10 cellular contexts compared by ENCODE assay signal in the genomic region with DNA sequence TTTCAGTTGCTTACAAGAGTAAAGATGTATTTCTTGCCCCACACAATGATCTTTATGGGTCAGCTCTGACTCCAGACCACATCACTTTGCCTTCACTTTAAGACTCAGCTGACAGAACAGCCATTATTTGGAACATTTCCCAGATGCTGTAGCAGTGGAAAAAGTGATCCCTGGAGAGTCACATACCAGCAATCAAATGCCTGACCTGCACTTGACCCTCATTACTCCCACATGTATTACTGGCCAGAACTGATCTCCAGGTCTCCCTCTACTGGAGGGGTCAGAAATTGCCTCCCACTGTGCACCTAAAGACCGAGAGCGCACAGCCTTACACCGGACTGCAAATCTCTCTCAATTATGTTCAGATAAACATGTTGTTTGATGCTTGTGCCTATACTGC.
DNase-seq lines count a peak whose midpoint lies in the region; ATAC-seq and TF ChIP-seq lines count a peak whose summit lies in the region.
"Had no signal": no experiment of that assay in that cellular context is flagged by ENCODE, and none has a peak within 500 bp of the region (broad histone marks: within the 10 kb centered on the region; RNA-seq: fewer than 3 reads in every experiment).

No MANE protein-coding gene starts in this region.

- intact Hi-C loops in upper lobe of right lung (cut with DNase I) (no loop called here), natural killer cell (cut with micrococcal nuclease) (no loop called here)

- TF ChIP-seq CTCF in SK-N-SH (IDR thresholded peaks at IDR 0.05) (peak; percentile 66), cardiac muscle cell (IDR thresholded peaks at IDR 0.05; ENCODE audit: low read depth, low read length) (peak; percentile 57), upper lobe of right lung (IDR thresholded peaks at IDR 0.05) (peak; percentile 22), GM10248 (IDR thresholded peaks at IDR 0.05; ENCODE audit: control extremely low read depth, extremely low read depth, low read depth, missing control alignments) (no peak), natural killer cell (IDR thresholded peaks at IDR 0.05) (no peak)

- H3K4me2 ChIP-seq in SK-N-SH = no peak overlapping the region

- CTCF ChIA-PET in SK-N-SH (lab: Yijun Ruan, JAX) = interaction anchor here (1.0 kb wide), 1 partner anchor 49 kb away, joined by 3 read pairs; no protein-coding TSS in a partner anchor
- CTCF ChIA-PET in GM10248 (lab: Yijun Ruan, JAX) = no interaction called here

- no peaks in the 10 kb centered on the region for H3K27me3 ChIP-seq in SK-N-SH (ENCODE audit: insufficient read depth)
- H3K27me3 ChIP-seq in cardiac muscle cell = no peaks in the 10 kb centered on the region
- no peaks in the 10 kb centered on the region for H3K27me3 ChIP-seq in upper lobe of right lung
- H3K27me3 ChIP-seq: upper lobe of left lung had no signal

- DNase-seq in NCI-H82 (lab: John Stamatoyannopoulos, UW) (peak; percentile 16), NCI-H82 treated with DMSO at 0.1 percent for 48 hours (lab: John Stamatoyannopoulos, UW; ENCODE audit: unreplicated experiment) (no peak), SK-N-SH (no peak), cardiac muscle cell (ENCODE audit: low read depth in 1 of 2, low spot score in 1 of 2) (peak; percentile 87 to 92), upper lobe of right lung (no peak), GM10248 (ENCODE audit: extremely low spot score) (no peak), natural killer cell (no peak)
- DNase-seq: T-cell, upper lobe of left lung had no signal

- H3K4me1 ChIP-seq in SK-N-SH (ENCODE audit: control insufficient read depth in 1 of 2, insufficient read depth in 2 of 2, low read depth in 1 of 2, low read length in 1 of 2) = peaks cover 0 to 3% of the 10 kb centered on the region in 2 experiments; a peak in 1 of 4 replicates
- H3K4me1 ChIP-seq in cardiac muscle cell (ENCODE audit: low read depth) = peaks cover 8% of the 10 kb centered on the region
- no peaks in the 10 kb centered on the region for H3K4me1 ChIP-seq in upper lobe of right lung
- H3K4me1 ChIP-seq: upper lobe of left lung had no signal

- no peak overlapping the region for H3K27ac Mint-ChIP-seq in natural killer cell
- H3K27ac Mint-ChIP-seq: T-cell had no signal

- H3K9me3 ChIP-seq in SK-N-SH (no peaks in the 10 kb centered on the region), cardiac muscle cell (ENCODE audit: low read depth) (no peaks in the 10 kb centered on the region), upper lobe of right lung (no peaks in the 10 kb centered on the region)
- H3K9me3 ChIP-seq: upper lobe of left lung had no signal

- no peaks in the 10 kb centered on the region for H3K4me1 Mint-ChIP-seq in natural killer cell
- H3K4me1 Mint-ChIP-seq: T-cell had no signal

- H3K27ac ChIP-seq in SK-N-SH (ENCODE audit: low read depth in 2 of 2, low read length in 1 of 2) (peak overlapping the region in 1 of 2 experiments; percentile 73; a peak in 2 of 4 replicates), cardiac muscle cell (peak overlapping the region; percentile 79), upper lobe of right lung (no peak overlapping the region)
- H3K27ac ChIP-seq: upper lobe of left lung had no signal

- ATAC-seq in upper lobe of right lung (no peak), natural killer cell (no peak), GM18519 (IDR thresholded peaks at IDR 0.05; ENCODE audit: low FRiP score, unreplicated experiment) (no peak)
- ATAC-seq: T-cell had no signal

- 93% methylated on average over 3 of the region's 3 CpGs for WGBS in SK-N-SH (ENCODE audit: low lambda C conversion rate)

- H2AFZ ChIP-seq in SK-N-SH (ENCODE audit: low read depth) = no peak overlapping the region

- H3K36me3 ChIP-seq in SK-N-SH (replicated peaks in 1 of 2; ENCODE audit: control insufficient read depth in 1 of 2, insufficient read depth in 2 of 2, low read length in 1 of 2) (no peaks in the 10 kb centered on the region), cardiac muscle cell (no peaks in the 10 kb centered on the region), upper lobe of right lung (no peaks in the 10 kb centered on the region)
- H3K36me3 ChIP-seq: upper lobe of left lung had no signal

- no peak for TF ChIP-seq RAD21 in SK-N-SH (IDR thresholded peaks at IDR 0.05; ENCODE audit: low read length)

- no peaks in the 10 kb centered on the region for H3F3A ChIP-seq in SK-N-SH (replicated peaks; ENCODE audit: insufficient read depth)

- H3K36me3 Mint-ChIP-seq in natural killer cell = peaks cover 7% of the 10 kb centered on the region
- H3K36me3 Mint-ChIP-seq: T-cell had no signal

- H3K79me2 ChIP-seq in SK-N-SH (ENCODE audit: insufficient read depth) = no peaks in the 10 kb centered on the region

- no peaks in the 10 kb centered on the region for H3K9me2 ChIP-seq in SK-N-SH

- POLR2A ChIA-PET in SK-N-SH (lab: Yijun Ruan, JAX) (no interaction called here), GM10248 (lab: Yijun Ruan, JAX) (no interaction called here)

- H3K4me3 ChIP-seq in SK-N-SH (ENCODE audit: low read depth in 2 of 2, low read length in 1 of 2) = no peak overlapping the region
- no peak overlapping the region for H3K4me3 ChIP-seq in cardiac muscle cell
- no peak overlapping the region for H3K4me3 ChIP-seq in upper lobe of right lung
- H3K4me3 ChIP-seq: upper lobe of left lung had no signal

- no peak overlapping the region for H3K4me3 Mint-ChIP-seq in natural killer cell
- H3K4me3 Mint-ChIP-seq: T-cell had no signal

- peaks cover 16 to 20% of the 10 kb centered on the region in 2 donors for H3K9me3 Mint-ChIP-seq in natural killer cell

- H3K9ac ChIP-seq in SK-N-SH = no peak overlapping the region

- TF ChIP-seq EP300 in SK-N-SH (IDR thresholded peaks at IDR 0.05; ENCODE audit: borderline replicate concordance in 1 of 2, low read depth in 1 of 2, low read length in 1 of 2) = peak in 1 of 2 experiments; percentile 39; a peak in 1 of 4 replicates

- no peaks in the 10 kb centered on the region for H3K27me3 Mint-ChIP-seq in natural killer cell (ENCODE audit: low read depth in 2 of 2)
- H3K27me3 Mint-ChIP-seq: T-cell had no signal

- no peaks in the 10 kb centered on the region for H4K20me1 ChIP-seq in SK-N-SH (ENCODE audit: insufficient read depth)

TF ChIP-seq in SK-N-SH, 30 proteins besides CTCF, POLR2A, EP300 and RAD21:
- TF ChIP-seq NRF1 (IDR thresholded peaks at IDR 0.05; ENCODE audit: low read depth, low read length) (no peak), RFX5 (IDR thresholded peaks at IDR 0.05; ENCODE audit: low read length) (no peak), RXRA (IDR thresholded peaks at IDR 0.05; ENCODE audit: borderline replicate concordance, low read depth) (peak; percentile 80; the same call in 1 of the 2 replicates), YY1 (IDR thresholded peaks at IDR 0.05; ENCODE audit: low read depth) (no peak), TEAD4 (IDR thresholded peaks at IDR 0.05; ENCODE audit: borderline replicate concordance, insufficient read depth) (no peak), GATA2 (CRISPR knock-in tag; IDR thresholded peaks at IDR 0.05) (no peak), NFIC (IDR thresholded peaks at IDR 0.05; ENCODE audit: borderline replicate concordance) (0 out of 2 replicates have a peak, but pooled peaks have one; percentile 34), TCF12 (IDR thresholded peaks at IDR 0.05) (peak; percentile 36), JUND (IDR thresholded peaks at IDR 0.05) (peak; percentile 25; the same call in 1 of the 2 replicates), SMC3 (IDR thresholded peaks at IDR 0.05; ENCODE audit: low read depth, low read length) (no peak)
- TF ChIP-seq, protein P1, sequence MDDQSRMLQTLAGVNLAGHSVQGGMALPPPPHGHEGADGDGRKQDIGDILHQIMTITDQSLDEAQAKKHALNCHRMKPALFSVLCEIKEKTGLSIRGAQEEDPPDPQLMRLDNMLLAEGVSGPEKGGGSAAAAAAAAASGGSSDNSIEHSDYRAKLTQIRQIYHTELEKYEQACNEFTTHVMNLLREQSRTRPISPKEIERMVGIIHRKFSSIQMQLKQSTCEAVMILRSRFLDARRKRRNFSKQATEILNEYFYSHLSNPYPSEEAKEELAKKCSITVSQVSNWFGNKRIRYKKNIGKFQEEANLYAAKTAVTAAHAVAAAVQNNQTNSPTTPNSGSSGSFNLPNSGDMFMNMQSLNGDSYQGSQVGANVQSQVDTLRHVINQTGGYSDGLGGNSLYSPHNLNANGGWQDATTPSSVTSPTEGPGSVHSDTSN (IDR thresholded peaks at IDR 0.05) = peak; percentile 23; the same call in 1 of the 2 replicates
- TF ChIP-seq, protein P2, sequence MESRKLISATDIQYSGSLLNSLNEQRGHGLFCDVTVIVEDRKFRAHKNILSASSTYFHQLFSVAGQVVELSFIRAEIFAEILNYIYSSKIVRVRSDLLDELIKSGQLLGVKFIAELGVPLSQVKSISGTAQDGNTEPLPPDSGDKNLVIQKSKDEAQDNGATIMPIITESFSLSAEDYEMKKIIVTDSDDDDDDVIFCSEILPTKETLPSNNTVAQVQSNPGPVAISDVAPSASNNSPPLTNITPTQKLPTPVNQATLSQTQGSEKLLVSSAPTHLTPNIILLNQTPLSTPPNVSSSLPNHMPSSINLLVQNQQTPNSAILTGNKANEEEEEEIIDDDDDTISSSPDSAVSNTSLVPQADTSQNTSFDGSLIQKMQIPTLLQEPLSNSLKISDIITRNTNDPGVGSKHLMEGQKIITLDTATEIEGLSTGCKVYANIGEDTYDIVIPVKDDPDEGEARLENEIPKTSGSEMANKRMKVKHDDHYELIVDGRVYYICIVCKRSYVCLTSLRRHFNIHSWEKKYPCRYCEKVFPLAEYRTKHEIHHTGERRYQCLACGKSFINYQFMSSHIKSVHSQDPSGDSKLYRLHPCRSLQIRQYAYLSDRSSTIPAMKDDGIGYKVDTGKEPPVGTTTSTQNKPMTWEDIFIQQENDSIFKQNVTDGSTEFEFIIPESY (IDR thresholded peaks at IDR 0.05; ENCODE audit: borderline replicate concordance, low read depth) = no peak

Comparison
In these comparisons a context has a peak if more than half of its experiments do, and no peak if none do; other contexts are left out.
1. DNase-seq: peak in NCI-H82 (single experiment) and cardiac muscle cell (2 of 2); none in NCI-H82 treated with DMSO at 0.1 percent for 48 hours (single experiment), SK-N-SH (single experiment), upper lobe of right lung (single experiment), GM10248 (single experiment) and natural killer cell (single experiment).
2. CTCF ChIP-seq: peak in SK-N-SH (single experiment), cardiac muscle cell (single experiment) and upper lobe of right lung (single experiment); none in GM10248 (single experiment) and natural killer cell (single experiment).